19 cellular contexts compared by ENCODE assay signal in the genomic region with DNA sequence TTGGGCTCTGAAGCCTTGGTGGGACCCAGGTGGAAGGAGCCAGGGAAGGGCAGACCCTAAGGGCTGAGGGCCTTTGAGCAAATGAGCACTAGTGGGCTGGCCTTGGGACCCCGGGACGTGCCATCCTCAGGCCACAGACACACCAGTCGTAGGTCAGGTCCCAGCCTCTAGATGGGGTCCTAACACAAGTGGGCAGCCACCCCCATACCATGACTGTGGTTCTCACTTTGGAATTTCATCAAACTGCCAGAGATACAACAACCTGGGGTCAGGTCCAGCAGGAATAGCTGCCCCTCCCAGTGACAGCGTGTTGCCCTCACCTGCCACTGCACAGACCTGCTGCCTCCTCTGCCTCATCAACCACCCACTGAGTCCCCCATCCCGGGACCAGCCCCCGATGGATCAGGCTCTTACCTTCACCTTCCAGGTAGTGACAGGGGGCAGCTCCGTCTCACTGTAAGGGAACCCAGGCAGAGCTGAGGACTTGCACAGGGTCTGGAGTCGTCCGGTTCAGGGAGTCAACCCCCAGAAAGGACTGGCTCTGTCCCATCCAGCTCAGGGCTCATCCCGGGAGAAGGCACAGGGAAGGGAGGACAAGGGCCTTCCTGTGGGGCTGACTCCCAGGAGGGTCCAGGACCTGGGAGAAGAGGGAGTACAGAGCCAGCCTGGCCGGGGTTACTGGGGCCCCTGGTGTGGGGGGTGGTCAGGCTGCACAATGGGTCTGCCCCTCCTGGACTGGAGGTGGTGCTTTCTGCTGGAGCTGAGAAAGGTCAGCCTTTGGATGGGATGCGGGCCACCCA.
"Had no signal": no experiment of that assay in that cellular context is flagged by ENCODE, and none has a peak within 500 bp of the region (broad histone marks: within the 10 kb centered on the region; RNA-seq: fewer than 3 reads in every experiment).

No MANE protein-coding gene starts in this region.

- H3K9me3 Mint-ChIP-seq: activated CD4-positive, alpha-beta memory T cell treated with anti-CD3 and anti-CD28 coated beads for 36 hours; activated naive CD4-positive, alpha-beta T cell treated with anti-CD3 and anti-CD28 coated beads for 36 hours; activated T-cell treated with anti-CD3 and anti-CD28 coated beads, Interleukin-2, amount 50 U/mL, for 24 hours; activated T-helper 2 cell treated with anti-CD3 and anti-CD28 coated beads, Interferon-gamma antibody, Interleukin-2, Interleukin-4, amounts not matched to agents 10 μg/mL and 5 μg/mL and 100 μg/mL, durations not matched to agents 14 hours and 24 hours and 36 hours; natural killer cell; stimulated activated naive B cell treated with anti-CD40 and anti-IgM and Interleukin-4, amounts not matched to agents 10 μg/mL and 1 μg/mL and 100 μg/mL, for 72 hours had no signal

- H3K4me3 ChIP-seq: body of pancreas, sigmoid colon, thyroid gland had no signal

- H3K4me3 Mint-ChIP-seq: activated CD4-positive, alpha-beta memory T cell treated with anti-CD3 and anti-CD28 coated beads for 36 hours; activated naive CD4-positive, alpha-beta T cell treated with anti-CD3 and anti-CD28 coated beads for 36 hours; activated T-cell treated with anti-CD3 and anti-CD28 coated beads, Interleukin-2, amount 50 U/mL, for 24 hours; natural killer cell; stimulated activated naive B cell treated with anti-CD40 and anti-IgM and Interleukin-4, amounts not matched to agents 10 μg/mL and 1 μg/mL and 100 μg/mL, for 72 hours; T-helper 17 cell had no signal

- H3K4me1 Mint-ChIP-seq: natural killer cell; stimulated activated naive B cell treated with anti-CD40 and anti-IgM and Interleukin-4, amounts not matched to agents 10 μg/mL and 1 μg/mL and 100 μg/mL, for 72 hours; T-helper 17 cell had no signal

- H3K27me3 Mint-ChIP-seq: activated CD4-positive, alpha-beta memory T cell treated with anti-CD3 and anti-CD28 coated beads for 36 hours; activated T-cell treated with anti-CD3 and anti-CD28 coated beads, Interleukin-2, amount 50 U/mL, for 24 hours; T-helper 17 cell had no signal

- H3K36me3 Mint-ChIP-seq: activated CD4-positive, alpha-beta memory T cell treated with anti-CD3 and anti-CD28 coated beads for 36 hours; natural killer cell; stimulated activated naive B cell treated with anti-CD40 and anti-IgM and Interleukin-4, amounts not matched to agents 10 μg/mL and 1 μg/mL and 100 μg/mL, for 72 hours had no signal

- H3K9me3 ChIP-seq: body of pancreas, sigmoid colon, thyroid gland had no signal

- H3K36me3 ChIP-seq: sigmoid colon, thyroid gland had no signal

- H3K27ac Mint-ChIP-seq: activated CD4-positive, alpha-beta memory T cell treated with anti-CD3 and anti-CD28 coated beads for 36 hours; activated naive CD4-positive, alpha-beta T cell treated with anti-CD3 and anti-CD28 coated beads for 36 hours; activated T-cell treated with anti-CD3 and anti-CD28 coated beads, Interleukin-2, amount 50 U/mL, for 24 hours; activated T-helper 2 cell treated with anti-CD3 and anti-CD28 coated beads, Interferon-gamma antibody, Interleukin-2, Interleukin-4, amounts not matched to agents 10 μg/mL and 5 μg/mL and 100 μg/mL, durations not matched to agents 14 hours and 24 hours and 36 hours; natural killer cell; stimulated activated naive B cell treated with anti-CD40 and anti-IgM and Interleukin-4, amounts not matched to agents 10 μg/mL and 1 μg/mL and 100 μg/mL, for 72 hours; T-helper 17 cell had no signal

- H3K27me3 ChIP-seq: body of pancreas, sigmoid colon, thyroid gland had no signal

- H3K27ac ChIP-seq: body of pancreas, sigmoid colon, thyroid gland had no signal

- H3K4me1 ChIP-seq: body of pancreas, sigmoid colon, thyroid gland had no signal

- ATAC-seq: body of pancreas; natural killer cell; stimulated activated naive B cell treated with anti-CD40 and anti-IgM and Interleukin-4, amounts not matched to agents 10 μg/mL and 1 μg/mL and 100 μg/mL, for 72 hours; T-helper 17 cell had no signal

- DNase-seq: activated CD4-positive, alpha-beta memory T cell treated with anti-CD3 and anti-CD28 coated beads for 36 hours; activated CD4-positive, alpha-beta T cell treated with anti-CD3 and anti-CD28 coated beads for 4 hours; activated naive CD4-positive, alpha-beta T cell treated with anti-CD3 and anti-CD28 coated beads for 36 hours; activated T-cell treated with anti-CD3 and anti-CD28 coated beads, Interleukin-2, amount 50 U/mL, for 24 hours; body of pancreas; caudate nucleus; erythroblast; foreskin melanocyte; glutamatergic neuron; hippocampal formation; kidney glomerular epithelial cell; mesenchymal stem cell; natural killer cell; sigmoid colon; stimulated activated CD4-positive, alpha-beta T cell treated with anti-CD3 and anti-CD28 coated beads, Interleukin-4, amount 100 ng/mL, for 4 hours; stimulated activated naive B cell treated with anti-CD40 and anti-IgM and Interleukin-4, amounts not matched to agents 10 μg/mL and 1 μg/mL and 100 μg/mL, for 72 hours; T-helper 17 cell; thyroid gland had no signal
